19 cellular contexts compared by ENCODE assay signal in genomic region chr2:102224824-102225739, GRCh38. TPM values are rescaled to one million over a fixed set of nuclear protein-coding genes. Genes with fewer than 3 reads are reported as not detected.
DNase-seq lines count a peak whose midpoint lies in the region; TF ChIP-seq lines count a peak whose summit lies in the region.
"Had no signal": no experiment of that assay in that cellular context is flagged by ENCODE, and none has a peak within 500 bp of the region (broad histone marks: within the 10 kb centered on the region; RNA-seq: fewer than 3 reads in every experiment).

No MANE protein-coding gene starts in this region.

- H3K27ac Mint-ChIP-seq in CD8-positive, alpha-beta memory T cell, result peak overlapping the region in 5 of 8 donors; percentile 25 to 79 (median 44)
- H3K27ac Mint-ChIP-seq: T-helper 2 cell treated with Interferon-gamma antibody and Interleukin-4, amounts not matched to agents 5 μg/mL and 100 μg/mL, for 36 hours had no signal

- H3K4me1 Mint-ChIP-seq in CD8-positive, alpha-beta memory T cell, result peaks cover 10 to 26% (median 15%) of the 10 kb centered on the region in 3 donors

- H3K4me1 ChIP-seq in CD8-positive, alpha-beta memory T cell (ENCODE audit: insufficient read depth, low read length), result peaks cover 13% of the 10 kb centered on the region
- H3K4me1 ChIP-seq in neutrophil (ENCODE audit: control insufficient read depth in 1 of 2, insufficient read depth in 1 of 2, low read depth in 1 of 2, low read length in 1 of 2) (peaks cover 36% of the 10 kb centered on the region in 2 experiments), adrenal gland (replicated peaks in 1 of 2) (peaks cover 10 to 26% of the 10 kb centered on the region in 2 donors), transverse colon (peaks cover 14 to 38% (median 25%) of the 10 kb centered on the region in 4 donors)
- H3K4me1 ChIP-seq: colonic mucosa had no signal

- H3K36me3 Mint-ChIP-seq in CD8-positive, alpha-beta memory T cell, result no peaks in the 10 kb centered on the region

- no peak for DNase-seq in CD8-positive, alpha-beta memory T cell
- DNase-seq in KG1 (lab: John Stamatoyannopoulos, UW) (peak; percentile 20), UCSD-AML1 (lab: John Stamatoyannopoulos, UW; ENCODE audit: unreplicated experiment) (peak; percentile 63), SHP77 (lab: John Stamatoyannopoulos, UW) (no peak), adrenal gland (no peak), NCI-H2081 treated with DMSO at 0.1 percent for 48 hours (lab: John Stamatoyannopoulos, UW) (no peak), transverse colon (no peak)
- DNase-seq: activated CD4-positive, alpha-beta T cell treated with anti-CD3 and anti-CD28 coated beads for 4 hours; colonic mucosa; glutamatergic neuron; NCI-H2171 had no signal

- no peak overlapping the region for H3K4me3 Mint-ChIP-seq in CD8-positive, alpha-beta memory T cell
- H3K4me3 Mint-ChIP-seq: neural crest cell; T-helper 2 cell treated with Interferon-gamma antibody and Interleukin-4, amounts not matched to agents 5 μg/mL and 100 μg/mL, for 36 hours had no signal

- H3K27me3 Mint-ChIP-seq in CD8-positive, alpha-beta memory T cell, result peaks cover 6% of the 10 kb centered on the region in 2 donors

- intact Hi-C loops in adrenal gland (cut with DNase I) (no loop called here), transverse colon (cut with DNase I; ENCODE audit: low total_unique reads) (no loop called here)

- TF ChIP-seq CTCF in neutrophil (IDR thresholded peaks at IDR 0.05) (peak; percentile 46), adrenal gland (IDR thresholded peaks at IDR 0.05) (no peak), transverse colon (IDR thresholded peaks at IDR 0.05) (no peak)

- 71 to 90% (median 85%) methylated on average over 7 to 8 of the region's 8 CpGs for WGBS in adrenal gland, 4 donors
- WGBS in transverse colon (ENCODE audit: low coverage in 1 of 2), 2 donors, result 33 to 84% methylated on average over 1 to 8 of the region's 8 CpGs

- no peaks in the 10 kb centered on the region for H3K9me3 Mint-ChIP-seq in CD8-positive, alpha-beta memory T cell

- no peak overlapping the region for H3K4me3 ChIP-seq in CD8-positive, alpha-beta memory T cell (ENCODE audit: low read length)
- no peak overlapping the region for H3K4me3 ChIP-seq in neutrophil (ENCODE audit: low read depth in 1 of 2, low read length in 1 of 2)
- no peak overlapping the region for H3K4me3 ChIP-seq in adrenal gland
- no peak overlapping the region for H3K4me3 ChIP-seq in transverse colon
- H3K4me3 ChIP-seq: colonic mucosa had no signal

- H3K27ac ChIP-seq in CD8-positive, alpha-beta memory T cell (ENCODE audit: low read depth, low read length), result no peak overlapping the region
- H3K27ac ChIP-seq in neutrophil (peak overlapping the region; percentile 97), adrenal gland (no peak overlapping the region), transverse colon (no peak overlapping the region)
- H3K27ac ChIP-seq: C4-2B, colonic mucosa had no signal

- H3K27me3 ChIP-seq in CD8-positive, alpha-beta memory T cell (ENCODE audit: insufficient read depth, low read length, poor library complexity, severe bottlenecking), result no peaks in the 10 kb centered on the region
- H3K27me3 ChIP-seq in neutrophil (no peaks in the 10 kb centered on the region), adrenal gland (no peaks in the 10 kb centered on the region), transverse colon (no peaks in the 10 kb centered on the region)
- H3K27me3 ChIP-seq: colonic mucosa had no signal

- TF ChIP-seq POLR2A in adrenal gland (IDR thresholded peaks at IDR 0.05) (no peak), transverse colon (IDR thresholded peaks at IDR 0.05) (no peak)

- H3K9me3 ChIP-seq in CD8-positive, alpha-beta memory T cell (ENCODE audit: low read length), result no peaks in the 10 kb centered on the region
- H3K9me3 ChIP-seq in neutrophil (no peaks in the 10 kb centered on the region), adrenal gland (replicated peaks in 1 of 3) (no peaks in the 10 kb centered on the region), transverse colon (no peaks in the 10 kb centered on the region)
- H3K9me3 ChIP-seq: colonic mucosa had no signal

- CTCF ChIA-PET in CD8-positive, alpha-beta memory T cell (lab: Charles Lee), result interaction anchor here (0.9 to 2.2 kb wide), 2 partner anchors 10 to 15 kb away, joined by 6 to 10 read pairs; no protein-coding TSS in a partner anchor

- no peaks in the 10 kb centered on the region for H3K36me3 ChIP-seq in CD8-positive, alpha-beta memory T cell (ENCODE audit: insufficient read depth, low read length)
- no peaks in the 10 kb centered on the region for H3K36me3 ChIP-seq in neutrophil
- H3K36me3 ChIP-seq in adrenal gland (replicated peaks in 1 of 2), result no peaks in the 10 kb centered on the region
- no peaks in the 10 kb centered on the region for H3K36me3 ChIP-seq in transverse colon
- H3K36me3 ChIP-seq: colonic mucosa had no signal

- POLR2A ChIA-PET in CD8-positive, alpha-beta memory T cell (lab: Charles Lee), result no interaction called here

- no peak for TF ChIP-seq EP300 in transverse colon (IDR thresholded peaks at IDR 0.05; ENCODE audit: low read depth)

- in situ Hi-C loops in transverse colon (cut with MboI; ENCODE audit: low pct_ligation_motif_present in 1 of 4, low pct_unique_long_range_greater_than_20kb in 1 of 4, low sequenced_read_pairs in 3 of 4), result no loop called here

RNA-seq across cellular contexts. Expression of gene IL1RL2, which starts 38.3 kb away (rescaled TPM):
- under 1 TPM; 0.13 to 0.33 TPM for total RNA-seq in CD8-positive, alpha-beta memory T cell
- polyA plus RNA-seq in CD8-positive, alpha-beta memory T cell, result not detected
- total RNA-seq in adrenal gland, result 1 to 10 TPM; 1.1 to 4.6 (median 1.9) TPM
- polyA plus RNA-seq in adrenal gland, result 1 to 10 TPM; 1.2 to 4.0 (median 1.5) TPM
- total RNA-seq in transverse colon, result 1 to 10 TPM in 2 of 4 donors, not detected in 2; 1.5 to 1.9 TPM
- total RNA-seq: Daoy, endothelial cell of umbilical vein, MCF 10A, neural crest cell, Right ventricle myocardium inferior had no signal

Comparison
In these comparisons a context has a peak if more than half of its experiments do, and no peak if none do; other contexts are left out.
1. DNase-seq: peak in KG1 (single experiment) and UCSD-AML1 (single experiment); none in CD8-positive, alpha-beta memory T cell (0 of 5), SHP77 (0 of 2), adrenal gland (0 of 7), NCI-H2081 treated with DMSO at 0.1 percent for 48 hours (single experiment) and transverse colon (single experiment).